Comparison of ENCODE assay signal across 25 cellular contexts in genomic region chr15:35693286-35693685, GRCh38.
DNase-seq lines count a peak whose midpoint lies in the region; ATAC-seq and TF ChIP-seq lines count a peak whose summit lies in the region.
"Had no signal": no experiment of that assay in that cellular context is flagged by ENCODE, and none has a peak within 500 bp of the region (broad histone marks: within the 10 kb centered on the region; RNA-seq: fewer than 3 reads in every experiment).

No MANE protein-coding gene starts in this region.

- H3K4me3 ChIP-seq in heart right ventricle (no peak overlapping the region), coronary artery (no peak overlapping the region), uterus (no peak overlapping the region)
- H3K4me3 ChIP-seq: A549; BLaER1 treated with 17β-estradiol and CSF1 and Interleukin-3, amounts not matched to agents 10 nM and 100 nM; stomach had no signal

- H3K27ac ChIP-seq in heart right ventricle (peak overlapping the region in 8 of 10 donors; percentile 24 to 86 (median 82)), coronary artery (peak overlapping the region; percentile 75 to 94), uterus (peak overlapping the region; percentile 81 to 83)
- H3K27ac ChIP-seq: A549; BLaER1 treated with 17β-estradiol and CSF1 and Interleukin-3, amounts not matched to agents 10 nM and 100 nM; HL-60; stomach had no signal

- H3K27me3 ChIP-seq in heart right ventricle (no peaks in the 10 kb centered on the region), uterus (no peaks in the 10 kb centered on the region)
- H3K27me3 ChIP-seq: BLaER1 treated with 17β-estradiol and CSF1 and Interleukin-3, amounts not matched to agents 10 nM and 100 nM; stomach had no signal

- H3K36me3 ChIP-seq in heart right ventricle = no peaks in the 10 kb centered on the region
- no peaks in the 10 kb centered on the region for H3K36me3 ChIP-seq in uterus
- H3K36me3 ChIP-seq: BLaER1 treated with 17β-estradiol and CSF1 and Interleukin-3, amounts not matched to agents 10 nM and 100 nM; stomach had no signal

- intact Hi-C loops in heart right ventricle (cut with DNase I) = loop anchor here in 7 of 10 donors (5.0 to 10.0 kb wide), 4 partner anchors 58 to 168 kb away; partner anchors contain the start of gene DPH6 (in 6 of the 7)
- intact Hi-C loops in left ventricle myocardium superior (cut with micrococcal nuclease) = no loop called here
- intact Hi-C loops in uterus (cut with DNase I; ENCODE audit: low total_unique reads) = no loop called here

- WGBS in heart right ventricle, 2 donors = 32 to 51% methylated on average over 2 of the region's 2 CpGs

- no peak for TF ChIP-seq POLR2A in uterus (IDR thresholded peaks at IDR 0.05)

- ATAC-seq in heart right ventricle (no peak), left ventricle myocardium superior (no peak), HG03469 (IDR thresholded peaks at IDR 0.05; ENCODE audit: unreplicated experiment) (no peak)
- ATAC-seq: A549; activated CD8-positive, alpha-beta memory T cell treated with anti-CD3 and anti-CD28 coated beads, Interleukin-2, amount 10 ng/mL, durations not matched to agents 7 days and 5 days; activated naive CD4-positive, alpha-beta T cell treated with anti-CD3 and anti-CD28 coated beads, Interleukin-2, amount 50 U/mL, for 72 hours; HepG2; Panc1; T-helper 17 cell had no signal

- DNase-seq in heart right ventricle (no peak), left ventricle myocardium superior (no peak), coronary artery (ENCODE audit: low spot score) (no peak), iris pigment epithelial cell (ENCODE audit: low read depth) (peak; percentile 81), uterus (peak in 1 of 2 donors; percentile 33), T1000 (lab: John Stamatoyannopoulos, UW) (no peak)
- no peak for DNase-seq in activated CD8-positive, alpha-beta memory T cell treated with anti-CD3 and anti-CD28 coated beads, Interleukin-2, amount 50 U/mL, for 4 hours
- DNase-seq: activated CD4-positive, alpha-beta T cell treated with anti-CD3 and anti-CD28 coated beads, Interleukin-2, amount 10 ng/mL, durations not matched to agents 7 days and 5 days; activated CD8-positive, alpha-beta memory T cell treated with anti-CD3 and anti-CD28 coated beads, Interleukin-2, amount 10 ng/mL, durations not matched to agents 7 days and 5 days; Caco-2; dermis blood vessel endothelial cell; DMS79 treated with DMSO at 0.1 percent for 48 hours; NCI-H1105; NCI-H2029; nucleus accumbens; stimulated activated CD4-positive, alpha-beta T cell treated with anti-CD3 and anti-CD28 coated beads, Interleukin-12 subunit alpha, Interleukin-12 subunit beta, amount 100 ng/mL, for 4 hours; stomach; T-helper 17 cell had no signal

- no peaks in the 10 kb centered on the region for H3K9me3 ChIP-seq in heart right ventricle
- no peaks in the 10 kb centered on the region for H3K9me3 ChIP-seq in uterus
- H3K9me3 ChIP-seq: A549; BLaER1 treated with 17β-estradiol and CSF1 and Interleukin-3, amounts not matched to agents 10 nM and 100 nM; Caco-2; stomach had no signal

- H3K4me1 ChIP-seq in heart right ventricle (peaks cover 8 to 76% (median 63%) of the 10 kb centered on the region in 9 donors), uterus (peaks cover 5 to 12% of the 10 kb centered on the region in 2 donors)

- no peak for TF ChIP-seq CTCF in heart right ventricle (IDR thresholded peaks at IDR 0.05)
- no peak for TF ChIP-seq CTCF in coronary artery (IDR thresholded peaks at IDR 0.05)
- TF ChIP-seq CTCF in uterus (IDR thresholded peaks at IDR 0.05) = no peak

Comparison
In these comparisons a context has a peak if more than half of its experiments do, and no peak if none do; other contexts are left out.
1. intact Hi-C loops: an anchor here in heart right ventricle (5.0 to 10.0 kb wide); none called in left ventricle myocardium superior and uterus.